In the genomic region with DNA sequence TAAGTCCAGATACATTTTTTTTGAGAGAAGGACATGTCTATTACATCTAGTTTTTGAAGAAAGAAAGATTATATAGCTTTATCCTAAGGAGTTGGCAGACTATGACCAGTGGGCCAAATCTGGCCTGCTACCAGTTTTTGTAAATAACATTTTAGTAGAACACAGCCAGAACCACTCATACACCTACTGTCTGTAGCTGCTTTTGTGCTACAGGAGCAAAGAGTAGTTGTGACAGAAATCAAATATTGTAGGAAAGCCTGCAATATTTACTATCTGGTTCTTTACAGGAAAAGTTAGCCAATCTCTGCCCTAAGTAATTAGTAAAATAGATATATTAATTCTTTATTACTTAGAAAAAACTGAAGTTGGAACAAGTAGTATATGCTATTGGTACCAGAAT, we compare ENCODE assay signal across 29 cellular contexts.
"Had no signal": no experiment of that assay in that cellular context is flagged by ENCODE, and none has a peak within 500 bp of the region (broad histone marks: within the 10 kb centered on the region; RNA-seq: fewer than 3 reads in every experiment).

No MANE protein-coding gene starts in this region.

- H3K9me3 Mint-ChIP-seq: dendritic cell treated with granulocyte-macrophage colony-stimulating factor and Interleukin-4, amounts not matched to agents 40 ng/mL and 50 ng/mL, for 4 days; effector memory CD8-positive, alpha-beta T cell; immature natural killer cell had no signal

- H3K27ac ChIP-seq: colonic mucosa, epithelial cell of prostate, esophagus squamous epithelium, gastrocnemius medialis, hepatocyte, left lung, lower lobe of right lung had no signal

- H3K9me3 ChIP-seq: colonic mucosa, esophagus squamous epithelium, gastrocnemius medialis, lower lobe of right lung, mucosa of descending colon had no signal

- H3K4me3 ChIP-seq: colonic mucosa, esophagus squamous epithelium, gastrocnemius medialis, hepatocyte, left lung, lower lobe of right lung, mucosa of descending colon had no signal

- H3K27ac Mint-ChIP-seq: dendritic cell treated with granulocyte-macrophage colony-stimulating factor and Interleukin-4, amounts not matched to agents 40 ng/mL and 50 ng/mL, for 4 days; effector memory CD8-positive, alpha-beta T cell; endodermal cell; mesothelial cell of epicardium had no signal

- DNase-seq: cerebellar nuclear complex; colonic mucosa; cortex of kidney; effector CD8-positive, alpha-beta T cell; effector memory CD8-positive, alpha-beta T cell; endodermal cell; erythroblast; esophagus squamous epithelium; foreskin fibroblast; foreskin melanocyte; gastrocnemius medialis; glutamatergic neuron; head of caudate nucleus; hypothalamus; immature natural killer cell; islet precursor cell; kidney; kidney glomerular epithelial cell; left colon; left lung; lower lobe of right lung; mesenchymal stem cell; mucosa of descending colon had no signal

- H3K4me1 ChIP-seq: colonic mucosa had no signal

- H3K27me3 Mint-ChIP-seq: dendritic cell treated with granulocyte-macrophage colony-stimulating factor and Interleukin-4, amounts not matched to agents 40 ng/mL and 50 ng/mL, for 4 days; effector memory CD8-positive, alpha-beta T cell had no signal

- H3K4me2 ChIP-seq: hepatocyte had no signal

- FAIRE-seq: endometrium had no signal

- H2AFZ ChIP-seq: hepatocyte had no signal

- H3K4me3 Mint-ChIP-seq: dendritic cell treated with granulocyte-macrophage colony-stimulating factor and Interleukin-4, amounts not matched to agents 40 ng/mL and 50 ng/mL, for 4 days; effector memory CD8-positive, alpha-beta T cell; endodermal cell; immature natural killer cell; mesothelial cell of epicardium had no signal

- ATAC-seq: effector memory CD8-positive, alpha-beta T cell; esophagus mucosa; gastrocnemius medialis; left colon; left lung; lower lobe of right lung; mucosa of descending colon had no signal

- H3K36me3 ChIP-seq: colonic mucosa, gastrocnemius medialis, left lung, lower lobe of right lung had no signal

- H3K27me3 ChIP-seq: colonic mucosa, esophagus squamous epithelium, gastrocnemius medialis, hepatocyte, left lung had no signal
